Comparison of ENCODE assay signal across 16 cellular contexts in genomic region chr20:60467771-60468170, GRCh38.
"Had no signal": no experiment of that assay in that cellular context is flagged by ENCODE, and none has a peak within 500 bp of the region (broad histone marks: within the 10 kb centered on the region; RNA-seq: fewer than 3 reads in every experiment).

No MANE protein-coding gene starts in this region.

- H3K27ac ChIP-seq: RWPE1 had no signal

- H3K4me2 ChIP-seq: SK-N-SH had no signal

- H3K9ac ChIP-seq: SK-N-SH had no signal

- H3K4me3 ChIP-seq: MG63 had no signal

- DNase-seq: Karpas-422, KBM-7, MG63, NCI-H1092 treated with DMSO at 0.1 percent for 48 hours, NCI-H1436, NCI-H187, NCI-H2081 treated with DMSO at 0.1 percent for 48 hours, NCI-H2171, NCI-H226, NCI-H510A, NCI-H524 treated with DMSO at 0.1 percent for 48 hours, NCI-H774, SHP77, SK-N-SH, SW 1271 had no signal

- H3K9me3 ChIP-seq: MG63, SK-N-SH had no signal

- H3K36me3 ChIP-seq: MG63 had no signal
